ENCODE assay signal across 8 cellular contexts in genomic region chr10:23525406-23525805, GRCh38.
A peak's percentile ranks its signal among the peaks of the same experiment; 100 is the strongest.
DNase-seq lines count a peak whose midpoint lies in the region; ATAC-seq, FAIRE-seq and TF ChIP-seq lines count a peak whose summit lies in the region.

No MANE protein-coding gene starts in this region.

- H3K4me1 Mint-ChIP-seq in effector memory CD8-positive, alpha-beta T cell (ENCODE audit: low read depth in 2 of 2) = no peaks in the 10 kb centered on the region

- no peaks in the 10 kb centered on the region for H3K27me3 ChIP-seq in GM12878 (replicated peaks in 1 of 2; ENCODE audit: control insufficient read depth in 2 of 2, insufficient read depth in 2 of 2, low read length in 1 of 2)
- H3K27me3 ChIP-seq in liver (ENCODE audit: control insufficient read depth in 4 of 4, insufficient read depth in 4 of 4, low read length in 3 of 4) = no peaks in the 10 kb centered on the region

- H3K4me3 ChIP-seq in GM12878 (no peak overlapping the region), liver (ENCODE audit: low read depth in 1 of 3, low read length in 3 of 3) (no peak overlapping the region)

- no peak overlapping the region for H3K27ac Mint-ChIP-seq in effector memory CD8-positive, alpha-beta T cell

- CTCF ChIA-PET in GM12878 (lab: Yijun Ruan, JAX) = interaction anchor here (3.7 kb wide), 1 partner anchor 211 kb away, joined by 13 read pairs; no protein-coding TSS in a partner anchor

- POLR2A ChIA-PET in GM12878 (lab: Charles Lee) = no interaction called here

- no peaks in the 10 kb centered on the region for H3K36me3 Mint-ChIP-seq in effector memory CD8-positive, alpha-beta T cell (ENCODE audit: insufficient read depth)

- TF ChIP-seq RAD21 in GM12878 (IDR thresholded peaks at IDR 0.05; ENCODE audit: insufficient read depth, low read depth, low read length) (peak; percentile 68), liver (IDR thresholded peaks at IDR 0.05) (peak; percentile 87 to 91)

- no peaks in the 10 kb centered on the region for H3K4me1 ChIP-seq in GM12878 (ENCODE audit: control insufficient read depth, insufficient read depth, low read length)
- peaks cover 0 to 2% (median 0%) of the 10 kb centered on the region in 4 donors for H3K4me1 ChIP-seq in liver (ENCODE audit: control insufficient read depth in 4 of 4, insufficient read depth in 4 of 4, low read length in 3 of 4)

- H3K4me3 Mint-ChIP-seq in effector memory CD8-positive, alpha-beta T cell = no peak overlapping the region

- no peaks in the 10 kb centered on the region for H3K9me3 Mint-ChIP-seq in effector memory CD8-positive, alpha-beta T cell

- H3K9ac ChIP-seq in GM12878 (ENCODE audit: control insufficient read depth, insufficient read depth, low read length) (no peak overlapping the region), liver (ENCODE audit: low read depth in 1 of 2, low read length in 2 of 2) (no peak overlapping the region)

- no peak for TF ChIP-seq EP300 in GM12878 (IDR thresholded peaks at IDR 0.05; ENCODE audit: borderline replicate concordance in 1 of 2, control insufficient read depth in 1 of 2, low read depth in 2 of 2, low read length in 2 of 2)

- H3K79me2 ChIP-seq in GM12878 (ENCODE audit: control insufficient read depth, insufficient read depth, low read length) = no peaks in the 10 kb centered on the region

- no peaks in the 10 kb centered on the region for H3K9me3 ChIP-seq in GM12878 (replicated peaks; ENCODE audit: control insufficient read depth, insufficient read depth, low read length)
- H3K9me3 ChIP-seq in liver (ENCODE audit: control insufficient read depth in 4 of 4, low read length in 3 of 4) = no peaks in the 10 kb centered on the region

- peak; percentile 72 for ATAC-seq in GM12878
- ATAC-seq in effector memory CD8-positive, alpha-beta T cell (replicated peaks) = no peak

- RAD21 ChIA-PET in GM12878 (lab: Charles Lee; ENCODE audit: unreplicated experiment) = interaction anchor here (1.2 kb wide), 1 partner anchor 210 kb away, joined by 3 read pairs; no protein-coding TSS in a partner anchor

- no peak overlapping the region for H2AFZ ChIP-seq in GM12878 (ENCODE audit: control insufficient read depth, low read depth, low read length)

- in situ Hi-C loops in GM12878 (cut with MboI) = no loop called here

- WGBS in GM12878 (ENCODE audit: insufficient coverage, insufficient replicate concordance, low lambda C conversion rate, missing lambda C conversion rate) = 38% methylated on average over 2 of the region's 2 CpGs
- WGBS in liver = 29% methylated on average over 2 of the region's 2 CpGs

- no peaks in the 10 kb centered on the region for H4K20me1 ChIP-seq in GM12878 (ENCODE audit: control insufficient read depth, insufficient read depth)

- peaks cover 17 to 39% of the 10 kb centered on the region in 2 donors for H3K27me3 Mint-ChIP-seq in effector memory CD8-positive, alpha-beta T cell

- TF ChIP-seq CTCF in GM12878 (IDR thresholded peaks at IDR 0.05 in 2 of 3, conservative IDR thresholded peaks at IDR 0.05 in 1 of 3; ENCODE audit: control insufficient read depth in 2 of 3, extremely low read depth in 1 of 3, insufficient read depth in 1 of 3, low read depth in 3 of 3, low read length in 3 of 3) = peak; percentile 22 to 52 (median 50); a peak in 5 of 6 replicates
- TF ChIP-seq CTCF in liver (IDR thresholded peaks at IDR 0.05; ENCODE audit: low read depth, low read length, missing input control) = peak; percentile 50

- DNase-seq in activated naive CD4-positive, alpha-beta T cell treated with Interleukin-2 at 50 U/mL for 16 hours = peak; percentile 6
- no peak for DNase-seq in activated naive CD4-positive, alpha-beta T cell treated with anti-CD3 and anti-CD28 coated beads, Interleukin-2, amount 50 U/mL, for 16 hours
- DNase-seq in HTR-8/SVneo (ENCODE audit: insufficient read length, low spot score) (peak; percentile 33), GM12878 (ENCODE audit: low read depth, low spot score) (no peak), activated gamma-delta T cell treated with Interleukin-2 at 50 U/mL for 16 hours (no peak), NCI-H524 treated with DMSO at 0.1 percent for 48 hours (lab: John Stamatoyannopoulos, UW) (no peak)
- no peak for DNase-seq in effector memory CD8-positive, alpha-beta T cell

- no peak for TF ChIP-seq POLR2A in GM12878 (IDR thresholded peaks at IDR 0.05; ENCODE audit: low read depth, low read length)

- no peak for FAIRE-seq in HTR-8/SVneo (lab: Jason Lieb, UNC)
- no peak for FAIRE-seq in GM12878 (lab: Jason Lieb, UNC)

- H3K27ac ChIP-seq in GM12878 (ENCODE audit: control insufficient read depth, insufficient read depth) (no peak overlapping the region), liver (ENCODE audit: low read depth in 1 of 2, low read length in 2 of 2) (no peak overlapping the region)

- intact Hi-C loops in GM12878 (cut with micrococcal nuclease; ENCODE audit: unreplicated experiment) = loop anchor here (1.0 to 5.0 kb wide), 3 partner anchors 177 to 368 kb away; no protein-coding TSS in a partner anchor

- BruUV-seq in GM12878 (replicated peaks; lab: Mats Ljungman, UMichigan) = no TSS peak

- no peak overlapping the region for H3K4me2 ChIP-seq in GM12878 (ENCODE audit: control insufficient read depth, insufficient read depth)

- H3K36me3 ChIP-seq in GM12878 (ENCODE audit: control insufficient read depth in 2 of 2, insufficient read depth in 2 of 2, low read length in 1 of 2) (no peaks in the 10 kb centered on the region), liver (ENCODE audit: control insufficient read depth in 4 of 4, insufficient read depth in 3 of 4, low read depth in 1 of 4, low read length in 3 of 4) (no peaks in the 10 kb centered on the region)

- SMC1A ChIA-PET in GM12878 (lab: Charles Lee; ENCODE audit: uncharacterized antibody, unreplicated experiment) = no interaction called here

TF ChIP-seq in GM12878, 131 proteins besides CTCF, POLR2A, EP300 and RAD21:
- TF ChIP-seq GABPA (IDR thresholded peaks at IDR 0.05; ENCODE audit: low read depth) (no peak), LARP7 (IDR thresholded peaks at IDR 0.05) (no peak), SMC3 (IDR thresholded peaks at IDR 0.05; ENCODE audit: borderline replicate concordance, low read length) (peak; percentile 69)

TF ChIP-seq in liver, 16 proteins besides CTCF, POLR2A, EP300 and RAD21 (continues in another document):
- TF ChIP-seq FOXA1 (IDR thresholded peaks at IDR 0.05) (no peak), MAX (IDR thresholded peaks at IDR 0.05) (no peak), SP1 (IDR thresholded peaks at IDR 0.05) (no peak), EGR1 (IDR thresholded peaks at IDR 0.05; ENCODE audit: low read depth in 2 of 2) (no peak), NR2F2 (IDR thresholded peaks at IDR 0.05) (no peak), TAF1 (conservative IDR thresholded peaks at IDR 0.05) (no peak), ATF3 (IDR thresholded peaks at IDR 0.05) (no peak), ZBTB33 (IDR thresholded peaks at IDR 0.05) (no peak), RXRA (IDR thresholded peaks at IDR 0.05) (no peak), REST (IDR thresholded peaks at IDR 0.05) (no peak), HNF4G (IDR thresholded peaks at IDR 0.05) (no peak), GABPA (IDR thresholded peaks at IDR 0.05 in 1 of 2, conservative IDR thresholded peaks at IDR 0.05 in 1 of 2) (no peak), JUND (IDR thresholded peaks at IDR 0.05) (no peak), FOXA2 (IDR thresholded peaks at IDR 0.05) (no peak), YY1 (IDR thresholded peaks at IDR 0.05) (no peak)

Comparison
In these comparisons a context has a peak if more than half of its experiments do, and no peak if none do; other contexts are left out.
1. DNase-seq: peak in activated naive CD4-positive, alpha-beta T cell treated with Interleukin-2 at 50 U/mL for 16 hours (single experiment) and HTR-8/SVneo (single experiment); none in activated naive CD4-positive, alpha-beta T cell treated with anti-CD3 and anti-CD28 coated beads, Interleukin-2, amount 50 U/mL, for 16 hours (single experiment), GM12878 (single experiment), effector memory CD8-positive, alpha-beta T cell (0 of 3), activated gamma-delta T cell treated with Interleukin-2 at 50 U/mL for 16 hours (single experiment) and NCI-H524 treated with DMSO at 0.1 percent for 48 hours (single experiment).